In the genomic region with DNA sequence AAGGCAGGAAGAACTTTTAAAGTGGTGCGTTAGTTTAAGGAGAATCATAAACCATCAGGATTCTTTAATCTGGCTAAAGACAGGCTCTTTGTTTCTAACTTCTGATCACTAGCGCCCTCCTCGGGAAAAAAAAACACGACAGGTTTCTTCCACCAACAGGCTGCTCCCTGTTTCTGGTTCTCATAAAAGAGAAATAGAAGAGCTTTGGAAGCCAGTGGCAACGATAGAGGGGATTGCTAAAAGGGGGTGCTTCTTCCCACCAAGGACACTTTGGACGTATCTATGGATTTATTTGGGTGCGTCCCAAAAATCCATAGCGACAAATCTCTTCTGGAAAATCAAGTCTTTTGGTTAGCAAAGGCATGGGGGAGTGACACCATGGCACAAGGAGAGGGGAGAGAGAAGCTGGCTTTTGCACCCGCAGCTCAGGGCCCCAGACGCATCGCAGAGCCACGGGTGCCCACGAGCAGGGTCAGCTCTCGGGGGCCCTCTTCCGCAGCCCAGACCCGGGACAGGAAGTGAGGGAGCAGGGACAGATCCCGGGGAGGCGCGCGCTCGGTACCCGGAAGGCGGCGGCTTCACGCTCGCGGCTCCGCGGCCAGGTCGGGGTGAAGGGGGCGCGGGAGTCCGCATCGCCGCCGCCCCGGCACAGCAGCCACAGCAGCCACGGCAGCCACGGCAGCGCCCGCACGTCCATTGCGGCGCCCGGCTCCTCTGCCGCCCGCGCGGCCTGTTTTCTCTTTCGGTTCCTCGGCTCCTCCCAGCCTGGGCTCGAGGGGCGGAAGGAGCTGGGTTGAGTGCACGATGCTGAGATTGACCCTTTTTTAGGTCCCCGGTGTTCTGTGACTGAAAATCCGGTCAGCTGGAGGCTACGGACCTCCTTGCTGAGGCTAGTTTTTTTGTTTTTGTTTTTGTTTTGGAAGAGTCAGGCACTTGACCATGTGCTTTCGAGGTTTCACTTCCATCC, we compare ENCODE assay signal across 8 cellular contexts. TPM values are rescaled to one million over a fixed set of nuclear protein-coding genes. Genes with fewer than 3 reads are reported as not detected.
DNase-seq lines count a peak whose midpoint lies in the region; ATAC-seq and TF ChIP-seq lines count a peak whose summit lies in the region.

TSS of gene CTSO (minus strand) at position 716 of the 967 bp plus-strand sequence. CDS start at position 697, 19 bp downstream.

- no peaks in the 10 kb centered on the region for H3K79me2 ChIP-seq in mammary epithelial cell (ENCODE audit: insufficient read depth, low read length)

- H2AFZ ChIP-seq in mammary epithelial cell (ENCODE audit: low read depth, low read length) = peak within 1 kb of the TSS; percentile 100

- DNase-seq in NCI-H2107 treated with DMSO at 0.1 percent for 48 hours (lab: John Stamatoyannopoulos, UW; ENCODE audit: unreplicated experiment) (peak; percentile 57), NCI-H2107 (lab: John Stamatoyannopoulos, UW) (no peak), NCI-H2081 (lab: John Stamatoyannopoulos, UW) (peak; percentile 61 to 70), mammary epithelial cell (peak; percentile 62), immature natural killer cell (peak; percentile 78 to 81 (median 80)), smooth muscle cell of the brain vasculature (ENCODE audit: low read depth, low spot score) (peak; percentile 73)

- peak within 1 kb of the TSS; percentile 96 to 97 (median 96) for H3K4me3 Mint-ChIP-seq in immature natural killer cell

- CTCF ChIA-PET in mammary epithelial cell (lab: Charles Lee; ENCODE audit: low non-redundant PET) = interaction anchor here (0.6 to 0.8 kb wide), 4 partner anchors 9 to 598 kb away, joined by 3 to 10 read pairs (median 4); no protein-coding TSS in a partner anchor

- H3K36me3 Mint-ChIP-seq in immature natural killer cell = no peaks in the 10 kb centered on the region

- dilution Hi-C loops in mammary epithelial cell (cut with HindIII; ENCODE audit: low sequenced_read_pairs) = no loop called here

- no peaks in the 10 kb centered on the region for H3K27me3 ChIP-seq in mammary epithelial cell (ENCODE audit: insufficient read depth, low read length)

- peak within 1 kb of the TSS; percentile 96 to 99 (median 98) for H3K27ac Mint-ChIP-seq in immature natural killer cell

- H3K4me3 ChIP-seq in mammary epithelial cell (replicated peaks in 1 of 3; ENCODE audit: insufficient read depth in 1 of 3, low read depth in 2 of 3, low read length in 3 of 3) = peak within 1 kb of the TSS; percentile 86 to 98 (median 92)

- no peaks in the 10 kb centered on the region for H3K9me3 ChIP-seq in mammary epithelial cell (replicated peaks; ENCODE audit: insufficient read depth, low read length)

- peaks cover 6% of the 10 kb centered on the region for H3K4me1 ChIP-seq in mammary epithelial cell (ENCODE audit: insufficient read depth, low read length)

- TF ChIP-seq CTCF in VCaP (conservative IDR thresholded peaks at IDR 0.05) (peak; percentile 76), mammary epithelial cell (conservative IDR thresholded peaks at IDR 0.05 in 1 of 2, IDR thresholded peaks at IDR 0.05 in 1 of 2; ENCODE audit: extremely low read depth in 1 of 2, insufficient read depth in 1 of 2, low read depth in 1 of 2, low read length in 2 of 2) (peak; percentile 28 to 64)

- H3K4me1 Mint-ChIP-seq in immature natural killer cell = peaks cover 18 to 44% of the 10 kb centered on the region in 2 donors

- intact Hi-C loops in mammary epithelial cell (cut with micrococcal nuclease) = loop anchor here (1.0 to 10.0 kb wide), 3 partner anchors 144 to 549 kb away; no protein-coding TSS in a partner anchor

- no peaks in the 10 kb centered on the region for H4K20me1 ChIP-seq in mammary epithelial cell (ENCODE audit: insufficient read depth, low read length)

- TSS peak; percentile 63 for BruUV-seq in mammary epithelial cell (replicated peaks; lab: Mats Ljungman, UMichigan)

- peak within 1 kb of the TSS; percentile 100 for H3K4me2 ChIP-seq in mammary epithelial cell (ENCODE audit: insufficient read depth, low read depth, low read length)

- in situ Hi-C loops in mammary epithelial cell (cut with MboI; ENCODE audit: low sequenced_read_pairs in 2 of 2) = loop anchor here in 1 of 2 donors (25.0 kb wide), 1 partner anchor 1009 kb away; the partner anchor contains the start of gene PDGFC

- no peaks in the 10 kb centered on the region for H3K36me3 ChIP-seq in mammary epithelial cell (ENCODE audit: insufficient read depth, low read length)

- WGBS in mammary epithelial cell (ENCODE audit: low coverage, missing lambda C conversion rate) = 4% methylated on average over 30 of the region's 58 CpGs

- H3K27ac ChIP-seq in VCaP (peak within 1 kb of the TSS; percentile 95), mammary epithelial cell (ENCODE audit: insufficient read depth, low read depth, low read length) (peak within 1 kb of the TSS; percentile 81)

- no peaks in the 10 kb centered on the region for H3K9me3 Mint-ChIP-seq in immature natural killer cell

- peaks cover 6 to 8% (median 8%) of the 10 kb centered on the region in 3 donors for H3K27me3 Mint-ChIP-seq in immature natural killer cell (ENCODE audit: low read depth in 3 of 3)

- H3K9ac ChIP-seq in mammary epithelial cell (ENCODE audit: insufficient read depth, low read length) = peak within 1 kb of the TSS; percentile 91

- peak; percentile 96 for ATAC-seq in HG02970 (IDR thresholded peaks at IDR 0.05; ENCODE audit: low FRiP score, unreplicated experiment)

RNA-seq across cellular contexts. Expression of gene CTSO, which starts in this region (rescaled TPM):
- total RNA-seq in mammary epithelial cell = 10 to 100 TPM in 1 of 2 donors, 1 to 10 TPM in 1; 2.0 to 11.0 TPM
- polyA plus RNA-seq in mammary epithelial cell (1.4 TPM), immature natural killer cell (10 to 100 TPM; 44.7 to 88.0 (median 58.1) TPM)
- 2.8 TPM for polyA minus RNA-seq in mammary epithelial cell

Comparison
In these comparisons a context has a peak if more than half of its experiments do, and no peak if none do; other contexts are left out.
1. RNA of gene CTSO (polyA plus RNA-seq): 44.7 to 88.0 TPM in immature natural killer cell; 1.4 TPM in mammary epithelial cell (single experiment); every median in the first group is over 10 times any median in the second.